Comparison of ENCODE assay signal across 9 cellular contexts in the genomic region with DNA sequence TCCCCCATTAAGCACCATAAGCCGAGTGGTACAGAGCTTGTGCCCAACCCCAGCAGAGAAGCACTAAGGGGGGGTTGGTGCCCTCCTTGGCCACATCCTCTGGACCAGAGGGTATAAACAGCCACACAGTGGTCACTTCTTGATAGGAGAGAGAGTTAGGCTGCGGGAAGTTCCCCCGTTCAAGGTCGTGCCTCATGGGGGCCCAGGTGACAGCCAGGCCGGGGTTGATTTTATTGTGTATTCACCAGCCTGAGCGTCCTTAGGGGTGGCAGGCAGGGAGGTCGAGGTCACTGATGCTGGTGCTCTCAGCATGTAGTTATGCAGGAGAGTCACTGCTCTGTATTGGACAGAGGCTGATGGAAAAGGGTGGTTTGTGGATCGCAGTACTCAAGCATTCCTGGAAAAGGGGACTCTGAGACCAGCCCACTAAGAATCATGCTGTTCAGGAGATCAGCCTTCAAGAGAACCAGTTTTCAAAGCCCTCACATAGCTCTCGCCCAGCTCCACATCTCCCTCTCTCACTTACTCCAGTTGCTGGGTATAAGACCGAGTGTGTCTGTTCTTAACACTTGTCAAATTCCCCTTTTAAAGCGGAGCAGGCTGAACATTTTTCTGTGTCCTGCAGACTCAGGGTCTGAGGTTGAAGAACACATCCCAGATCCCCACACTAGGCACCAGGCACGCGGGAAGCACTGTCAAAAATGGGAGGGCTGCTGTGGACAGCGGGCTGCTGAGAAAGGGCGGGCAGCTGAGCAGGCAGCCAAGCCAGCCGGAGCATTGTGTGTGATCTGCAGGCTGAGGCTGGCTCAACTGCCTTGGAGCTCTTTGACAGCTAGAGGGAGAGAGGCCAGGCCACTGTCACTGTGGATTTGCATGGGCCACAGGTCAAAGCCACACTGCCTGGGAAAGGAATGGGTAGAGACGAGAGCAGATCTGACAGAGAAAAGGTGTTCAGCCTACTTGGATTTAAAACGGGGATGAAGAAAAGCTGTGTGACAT. TPM values are rescaled to one million over a fixed set of nuclear protein-coding genes. Genes with fewer than 3 reads are reported as not detected.
DNase-seq lines count a peak whose midpoint lies in the region; TF ChIP-seq lines count a peak whose summit lies in the region.
"Had no signal": no experiment of that assay in that cellular context is flagged by ENCODE, and none has a peak within 500 bp of the region (broad histone marks: within the 10 kb centered on the region; RNA-seq: fewer than 3 reads in every experiment).

No MANE protein-coding gene starts in this region.

- TF ChIP-seq CTCF in HL-60 (IDR thresholded peaks at IDR 0.05; ENCODE audit: insufficient read depth, low read length) (no peak), smooth muscle cell (IDR thresholded peaks at IDR 0.05; ENCODE audit: borderline replicate concordance, insufficient read depth, poor library complexity, severe bottlenecking) (no peak)

- H3K9ac ChIP-seq in smooth muscle cell (ENCODE audit: low read depth) = no peak overlapping the region

- H4K20me1 ChIP-seq in smooth muscle cell (ENCODE audit: low read depth) = peaks cover 7% of the 10 kb centered on the region

- H3K27ac ChIP-seq in HL-60 (replicated peaks) (no peak overlapping the region), smooth muscle cell (ENCODE audit: low read depth) (no peak overlapping the region)
- H3K27ac ChIP-seq: PC-9 had no signal

- no peak overlapping the region for H3K4me2 ChIP-seq in smooth muscle cell
- H3K4me2 ChIP-seq: PC-9 had no signal

- no peaks in the 10 kb centered on the region for H3F3A ChIP-seq in smooth muscle cell (ENCODE audit: low read depth)

- no peaks in the 10 kb centered on the region for H3K9me3 ChIP-seq in smooth muscle cell (replicated peaks; ENCODE audit: low read depth)

- H3K79me2 ChIP-seq in smooth muscle cell (ENCODE audit: low read depth) = no peaks in the 10 kb centered on the region

- DNase-seq in HL-60 (ENCODE audit: low read depth in 1 of 2, low spot score in 1 of 2) (no peak), astrocyte of the hippocampus (ENCODE audit: low read depth, low spot score) (peak; percentile 61), islet precursor cell (peak; percentile 91), smooth muscle cell (lab: John Stamatoyannopoulos, UW; ENCODE audit: unreplicated experiment) (peak; percentile 5), NCI-H1436 (lab: John Stamatoyannopoulos, UW) (no peak), germinal center (ENCODE audit: low spot score) (no peak), activated gamma-delta T cell (lab: John Stamatoyannopoulos, UW) (no peak), NCI-H2171 (lab: John Stamatoyannopoulos, UW) (no peak)
- DNase-seq: PC-9 had no signal

- WGBS in smooth muscle cell (ENCODE audit: low lambda C conversion rate) = 35% methylated on average over 18 of the region's 18 CpGs

- H2AFZ ChIP-seq in smooth muscle cell (ENCODE audit: low read depth) = no peak overlapping the region
- H2AFZ ChIP-seq: PC-9 had no signal

- H3K36me3 ChIP-seq in smooth muscle cell (ENCODE audit: low read depth) = no peaks in the 10 kb centered on the region

- peaks cover 19% of the 10 kb centered on the region for H3K27me3 ChIP-seq in HL-60 (ENCODE audit: insufficient read depth, poor library complexity, severe bottlenecking)
- H3K27me3 ChIP-seq in smooth muscle cell (ENCODE audit: low read depth) = peaks cover 95% of the 10 kb centered on the region

- H3K4me1 ChIP-seq in smooth muscle cell (ENCODE audit: low read depth) = no peaks in the 10 kb centered on the region

- H3K4me3 ChIP-seq in HL-60 (replicated peaks; ENCODE audit: insufficient read depth, low read length) (peak overlapping the region; percentile 19), smooth muscle cell (peak overlapping the region; percentile 54)
- H3K4me3 ChIP-seq: PC-9 had no signal

RNA-seq across cellular contexts. Expression of a gene that starts 1.8 kb away (rescaled TPM):
- 0.45 and 0.49 TPM in 2 replicates for total RNA-seq in smooth muscle cell
- polyA plus RNA-seq in smooth muscle cell = 0.06 and 0.57 TPM in 2 replicates
- total RNA-seq: PC-9 had no signal

Comparison
In these comparisons a context has a peak if more than half of its experiments do, and no peak if none do; other contexts are left out.
1. DNase-seq: peak in astrocyte of the hippocampus (single experiment), islet precursor cell (single experiment) and smooth muscle cell (single experiment); none in HL-60 (0 of 2), NCI-H1436 (single experiment), germinal center (single experiment), activated gamma-delta T cell (single experiment) and NCI-H2171 (single experiment).